In genomic region chr11:93729129-93729616, GRCh38 we compare ENCODE assay signal across 13 cellular contexts. TPM values are rescaled to one million over a fixed set of nuclear protein-coding genes. Genes with fewer than 3 reads are reported as not detected.
DNase-seq lines count a peak whose midpoint lies in the region; ATAC-seq, FAIRE-seq and TF ChIP-seq lines count a peak whose summit lies in the region.
"Had no signal": no experiment of that assay in that cellular context is flagged by ENCODE, and none has a peak within 500 bp of the region (broad histone marks: within the 10 kb centered on the region; RNA-seq: fewer than 3 reads in every experiment).

No MANE protein-coding gene starts in this region.

- peaks cover 57% of the 10 kb centered on the region for H4K20me1 ChIP-seq in HCT116 (ENCODE audit: insufficient read depth)

- BruUV-seq in HCT116 (replicated peaks; lab: Mats Ljungman, UMichigan), result no TSS peak

- H3K9me3 Mint-ChIP-seq in activated CD4-positive, alpha-beta T cell treated with anti-CD3 and anti-CD28 coated beads, Interleukin-2, amount 10 ng/mL, durations not matched to agents 24 days and 14 days, result no peaks in the 10 kb centered on the region
- H3K9me3 Mint-ChIP-seq in activated naive CD8-positive, alpha-beta T cell (ENCODE audit: low read depth), result no peaks in the 10 kb centered on the region

- peak overlapping the region; percentile 60 for H3K27ac Mint-ChIP-seq in activated CD4-positive, alpha-beta T cell treated with anti-CD3 and anti-CD28 coated beads, Interleukin-2, amount 10 ng/mL, durations not matched to agents 24 days and 14 days
- H3K27ac Mint-ChIP-seq in activated naive CD8-positive, alpha-beta T cell, result peak overlapping the region; percentile 34

- no peak for DNase-seq in activated CD4-positive, alpha-beta T cell treated with anti-CD3 and anti-CD28 coated beads, Interleukin-2, amount 10 ng/mL, durations not matched to agents 24 days and 14 days
- no peak for DNase-seq in activated CD4-positive, alpha-beta T cell treated with anti-CD3 and anti-CD28 coated beads, Interleukin-2, amount 50 U/mL, for 1 hour
- DNase-seq in HCT116 (ENCODE audit: low read depth, low spot score) (no peak), pancreas (no peak), NOMO-1 treated with dmso at 0.1 percent for 144 hours (lab: John Stamatoyannopoulos, UW; ENCODE audit: unreplicated experiment) (no peak)
- no peak for DNase-seq in effector CD4-positive, alpha-beta T cell
- DNase-seq: amniotic stem cell; NCI-H2227 treated with DMSO at 0.1 percent for 48 hours; SHP77; stimulated activated CD4-positive, alpha-beta T cell treated with anti-CD3 and anti-CD28 coated beads, Interleukin-4, amount 100 ng/mL, for 4 hours; testis had no signal

- CTCF ChIA-PET in HCT116 (lab: Charles Lee), result no interaction called here

- H3K4me3 ChIP-seq in HCT116 (replicated peaks in 1 of 2; ENCODE audit: low read depth in 1 of 2, low read length in 2 of 2) (no peak overlapping the region), neutrophil (ENCODE audit: low read depth in 1 of 2, low read length in 1 of 2) (no peak overlapping the region), pancreas (no peak overlapping the region)
- H3K4me3 ChIP-seq: testis had no signal

- H2AFZ ChIP-seq in HCT116 (ENCODE audit: low read depth, low read length, poor library complexity, severe bottlenecking), result no peak overlapping the region

- no peak for TF ChIP-seq POLR2A in HCT116 (IDR thresholded peaks at IDR 0.05; ENCODE audit: borderline replicate concordance, extremely low read depth, insufficient read depth, insufficient read length)

- H3K27me3 Mint-ChIP-seq in activated CD4-positive, alpha-beta T cell treated with anti-CD3 and anti-CD28 coated beads, Interleukin-2, amount 10 ng/mL, durations not matched to agents 24 days and 14 days, result no peaks in the 10 kb centered on the region
- H3K27me3 Mint-ChIP-seq in activated naive CD8-positive, alpha-beta T cell, result no peaks in the 10 kb centered on the region

- H3K4me2 ChIP-seq in HCT116 (ENCODE audit: low read length), result no peak overlapping the region

- TF ChIP-seq RAD21 in HCT116 (IDR thresholded peaks at IDR 0.05; ENCODE audit: low read depth), result no peak

- ATAC-seq in HCT116 (peak; percentile 54), pancreas (no peak)

- H3K27ac ChIP-seq in HCT116 (ENCODE audit: low read depth, low read length), result no peak overlapping the region; the same call in 1 of the 2 replicates
- H3K27ac ChIP-seq in neutrophil, result peak overlapping the region; percentile 28
- no peak overlapping the region for H3K27ac ChIP-seq in pancreas
- H3K27ac ChIP-seq: testis had no signal

- no peaks in the 10 kb centered on the region for H3K27me3 ChIP-seq in HCT116 (ENCODE audit: insufficient read depth, low read length)
- H3K27me3 ChIP-seq in neutrophil, result no peaks in the 10 kb centered on the region
- H3K27me3 ChIP-seq in pancreas, result no peaks in the 10 kb centered on the region
- H3K27me3 ChIP-seq: testis had no signal

- H3K79me2 ChIP-seq in HCT116 (ENCODE audit: insufficient read depth, low read length), result peaks cover 30% of the 10 kb centered on the region

- H3K9me3 ChIP-seq in HCT116 (ENCODE audit: control insufficient read depth in 1 of 2, insufficient read depth in 1 of 2, low read depth in 1 of 2, low read length in 2 of 2) (no peaks in the 10 kb centered on the region), neutrophil (no peaks in the 10 kb centered on the region), pancreas (no peaks in the 10 kb centered on the region)
- H3K9me3 ChIP-seq: testis had no signal

- RAD21 ChIA-PET in HCT116 (lab: Charles Lee; ENCODE audit: low non-redundant PET in 1 of 2, low total read pairs in 2 of 2, uncharacterized antibody in 2 of 2, unreplicated experiment in 2 of 2), result no interaction called here

- no peak overlapping the region for H3K4me3 Mint-ChIP-seq in activated CD4-positive, alpha-beta T cell treated with anti-CD3 and anti-CD28 coated beads, Interleukin-2, amount 10 ng/mL, durations not matched to agents 24 days and 14 days
- H3K4me3 Mint-ChIP-seq in activated naive CD8-positive, alpha-beta T cell, result no peak overlapping the region

- intact Hi-C loops in activated CD4-positive, alpha-beta T cell treated with anti-CD3 and anti-CD28 coated beads, Interleukin-2, amount 10 ng/mL, durations not matched to agents 24 days and 14 days (cut with micrococcal nuclease), result no loop called here
- intact Hi-C loops in HCT116 (cut with micrococcal nuclease), result loop anchor here (10.0 kb wide), 1 partner anchor 494 kb away; no protein-coding TSS in a partner anchor
- intact Hi-C loops in pancreas (cut with DNase I), result no loop called here

- POLR2A ChIA-PET in HCT116 (lab: Charles Lee), result interaction anchor here (0.7 to 4.9 kb wide), 3 partner anchors 8 to 12 kb away, joined by 3 to 43 read pairs (median 5); partner anchors contain the start of genes C11orf54 and TAF1D

- 93 to 97% methylated on average over 5 of the region's 5 CpGs for WGBS in pancreas, 2 donors

- no peaks in the 10 kb centered on the region for H3K4me1 ChIP-seq in HCT116 (ENCODE audit: control insufficient read depth in 1 of 2, insufficient read depth in 2 of 2, low read length in 2 of 2)
- H3K4me1 ChIP-seq in neutrophil (ENCODE audit: control insufficient read depth in 1 of 2, insufficient read depth in 1 of 2, low read depth in 1 of 2, low read length in 1 of 2), result peaks cover 4 to 12% of the 10 kb centered on the region in 2 experiments
- H3K4me1 ChIP-seq in pancreas, result peaks cover 5 to 6% (median 5%) of the 10 kb centered on the region in 3 donors
- H3K4me1 ChIP-seq: testis had no signal

- no peaks in the 10 kb centered on the region for H3K9me2 ChIP-seq in HCT116 (ENCODE audit: insufficient read depth)

- H3K4me1 Mint-ChIP-seq in activated CD4-positive, alpha-beta T cell treated with anti-CD3 and anti-CD28 coated beads, Interleukin-2, amount 10 ng/mL, durations not matched to agents 24 days and 14 days, result peaks cover 22% of the 10 kb centered on the region
- peaks cover 17% of the 10 kb centered on the region for H3K4me1 Mint-ChIP-seq in activated naive CD8-positive, alpha-beta T cell (ENCODE audit: low read depth)

- peaks cover 69% of the 10 kb centered on the region for H3K36me3 Mint-ChIP-seq in activated CD4-positive, alpha-beta T cell treated with anti-CD3 and anti-CD28 coated beads, Interleukin-2, amount 10 ng/mL, durations not matched to agents 24 days and 14 days (ENCODE audit: low read depth)
- peaks cover 12% of the 10 kb centered on the region for H3K36me3 Mint-ChIP-seq in activated naive CD8-positive, alpha-beta T cell

- FAIRE-seq in pancreas (lab: Jason Lieb, UNC), result no peak

- H3K36me3 ChIP-seq in HCT116 (ENCODE audit: control insufficient read depth in 1 of 2, insufficient read depth in 2 of 2, low read length in 2 of 2) (peaks cover 54 to 66% of the 10 kb centered on the region in 2 experiments), neutrophil (peaks cover 91% of the 10 kb centered on the region), pancreas (peaks cover 0 to 68% (median 38%) of the 10 kb centered on the region in 3 donors)

- H3K9ac ChIP-seq in HCT116 (ENCODE audit: low read length), result no peak overlapping the region

- TF ChIP-seq CTCF in HCT116 (IDR thresholded peaks at IDR 0.05 in 2 of 3, conservative IDR thresholded peaks at IDR 0.05 in 1 of 3; ENCODE audit: borderline replicate concordance in 1 of 3, insufficient read depth in 1 of 3, low read depth in 2 of 3, low read length in 2 of 3) (no peak), neutrophil (IDR thresholded peaks at IDR 0.05) (no peak), pancreas (IDR thresholded peaks at IDR 0.05) (no peak)

TF ChIP-seq in HCT116, 20 proteins besides CTCF, POLR2A, EP300 and RAD21:
- TF ChIP-seq YY1 (IDR thresholded peaks at IDR 0.05; ENCODE audit: extremely low read depth, insufficient replicate concordance, low read depth, low read length) (no peak), POLR2AphosphoS5 (IDR thresholded peaks at IDR 0.05; ENCODE audit: low read depth, low read length) (peak; percentile 55; the same call in 1 of the 2 replicates), ZBTB33 (IDR thresholded peaks at IDR 0.05; ENCODE audit: extremely low read depth, insufficient replicate concordance, low read length) (no peak), JUND (IDR thresholded peaks at IDR 0.05) (peak; percentile 43), EZH2phosphoT487 (IDR thresholded peaks at IDR 0.05; ENCODE audit: borderline replicate concordance) (no peak), SRF (IDR thresholded peaks at IDR 0.05; ENCODE audit: low read depth) (no peak)

RNA-seq across cellular contexts. Expression of gene TAF1D, which starts 12.1 kb away (rescaled TPM):
- total RNA-seq in activated CD4-positive, alpha-beta T cell treated with anti-CD3 and anti-CD28 coated beads, Interleukin-2, amount 10 ng/mL, durations not matched to agents 24 days and 14 days, result 328 and 342 TPM in 2 replicates
- total RNA-seq in HCT116 (2021; ENCODE audit: unreplicated experiment) (267 TPM), pancreas (100 to 1,000 TPM in 2 of 6 donors, 10 to 100 TPM in 4; 58.4 to 151 (median 85.4) TPM)
- 45.5 and 66.1 TPM in 2 replicates for polyA plus RNA-seq in HCT116 (2012)
- polyA plus RNA-seq in pancreas, result 100 to 1,000 TPM; 149 to 248 TPM

RNA-seq across cellular contexts. Expression of gene C11orf54, which starts 12.3 kb away (rescaled TPM):
- total RNA-seq in activated CD4-positive, alpha-beta T cell treated with anti-CD3 and anti-CD28 coated beads, Interleukin-2, amount 10 ng/mL, durations not matched to agents 24 days and 14 days, result 21.6 and 22.2 TPM in 2 replicates
- total RNA-seq in HCT116 (2021; ENCODE audit: unreplicated experiment) (26.1 TPM), pancreas (10 to 100 TPM; 12.5 to 30.9 (median 23.2) TPM)
- polyA plus RNA-seq in HCT116 (2012), result 8.8 and 9.9 TPM in 2 replicates
- polyA plus RNA-seq in pancreas, result 10 to 100 TPM; 16.1 to 29.7 TPM

RNA-seq across cellular contexts. Expression of gene MED17, which starts 54.9 kb away (rescaled TPM):
- 48.5 and 55.1 TPM in 2 replicates for total RNA-seq in activated CD4-positive, alpha-beta T cell treated with anti-CD3 and anti-CD28 coated beads, Interleukin-2, amount 10 ng/mL, durations not matched to agents 24 days and 14 days
- total RNA-seq in HCT116 (2021; ENCODE audit: unreplicated experiment) (41.1 TPM), pancreas (10 to 100 TPM in 5 of 6 donors, 1 to 10 TPM in 1; 8.7 to 17.8 (median 11.6) TPM)
- polyA plus RNA-seq in HCT116 (2012), result 19.3 and 20.8 TPM in 2 replicates
- polyA plus RNA-seq in pancreas, result 10 to 100 TPM in 1 of 2 donors, 1 to 10 TPM in 1; 6.6 to 10.1 TPM
